Comparison of ENCODE assay signal across 28 cellular contexts in genomic region chr9:130313103-130313858, GRCh38. TPM values are rescaled to one million over a fixed set of nuclear protein-coding genes. Genes with fewer than 3 reads are reported as not detected.
A peak's percentile ranks its signal among the peaks of the same experiment; 100 is the strongest.
DNase-seq lines count a peak whose midpoint lies in the region; ATAC-seq, FAIRE-seq and TF ChIP-seq lines count a peak whose summit lies in the region.
"Had no signal": no experiment of that assay in that cellular context is flagged by ENCODE, and none has a peak within 500 bp of the region (broad histone marks: within the 10 kb centered on the region; RNA-seq: fewer than 3 reads in every experiment).

No MANE protein-coding gene starts in this region.

- CTCF ChIA-PET in H1 (lab: Charles Lee; ENCODE audit: partially characterized antibody): interaction anchor here (0.7 to 3.6 kb wide), 10 partner anchors 10 to 207 kb away, joined by 3 to 18 read pairs (median 4); no protein-coding TSS in a partner anchor

- H2AK5ac ChIP-seq in H1 (ENCODE audit: low read depth, low read length) (no peak overlapping the region), H9 (ENCODE audit: insufficient read length, low read length) (no peak overlapping the region)

- WGBS in H1 (ENCODE audit: extremely low coverage in 1 of 2, insufficient coverage in 1 of 2, insufficient read length in 1 of 2, insufficient replicate concordance in 2 of 2, low coverage in 1 of 2, low lambda C conversion rate in 2 of 2, missing lambda C conversion rate in 1 of 2), 2 experiments: 88% methylated on average over 14 of the region's 16 CpGs; no CpG with 5 or more reads in 1 of the 2 experiments
- WGBS in H9 (ENCODE audit: extremely low coverage, insufficient read length, low lambda C conversion rate): no CpG with 5 or more reads among the region's 16 CpGs

- no peak overlapping the region for H3K4me3 ChIP-seq in H1 (ENCODE audit: extremely low read depth in 1 of 4, insufficient read depth in 2 of 4, low read depth in 3 of 4, low read length in 4 of 4)
- H3K4me3 ChIP-seq: tibial artery had no signal

- H3K56ac ChIP-seq in H1 (replicated peaks; ENCODE audit: insufficient read length, low read depth, low read length) (no peak overlapping the region), H9 (ENCODE audit: insufficient read length, low read depth, low read length) (no peak overlapping the region)

- TF ChIP-seq POLR2A in H1 (IDR thresholded peaks at IDR 0.05; ENCODE audit: control extremely low read depth in 1 of 2, low read depth in 2 of 2, low read length in 2 of 2): no peak

- no peak overlapping the region for H3K4ac ChIP-seq in H1 (replicated peaks; ENCODE audit: insufficient read length, low read depth, low read length)
- no peak overlapping the region for H3K4ac ChIP-seq in H9 (ENCODE audit: low read depth, low read length)

- H3K14ac ChIP-seq in H1 (ENCODE audit: insufficient read length) (no peak overlapping the region), H9 (ENCODE audit: insufficient read depth, low read length) (no peak overlapping the region)

- no peak for TF ChIP-seq RAD21 in H1 (IDR thresholded peaks at IDR 0.05 in 1 of 2, conservative IDR thresholded peaks at IDR 0.05 in 1 of 2; ENCODE audit: low read depth in 2 of 2, low read length in 2 of 2)

- H3K9ac ChIP-seq in H1 (replicated peaks in 1 of 4; ENCODE audit: extremely low read depth in 1 of 4, low read depth in 3 of 4, low read length in 3 of 4) (no peak overlapping the region), H9 (ENCODE audit: extremely low read depth, insufficient read length, low read length) (no peak overlapping the region)

- H3K4me3 Mint-ChIP-seq in H9 (no peak overlapping the region), osteocyte (ENCODE audit: unreplicated experiment) (no peak overlapping the region)
- H3K4me3 Mint-ChIP-seq: activated CD4-positive, alpha-beta T cell treated with anti-CD3 and anti-CD28 coated beads, Interleukin-2, amount 10 ng/mL, durations not matched to agents 7 days and 5 days; activated CD8-positive, alpha-beta memory T cell treated with anti-CD3 and anti-CD28 coated beads, Interleukin-2, amount 10 ng/mL, durations not matched to agents 7 days and 5 days; activated naive CD4-positive, alpha-beta T cell treated with anti-CD3 and anti-CD28 coated beads for 36 hours; activated T-cell treated with anti-CD3 and anti-CD28 coated beads, Interleukin-2, amount 50 U/mL, for 72 hours; dendritic cell treated with granulocyte-macrophage colony-stimulating factor and Interleukin-4, amounts not matched to agents 40 ng/mL and 50 ng/mL, for 4 days; IgD-negative memory B cell; naive thymus-derived CD8-positive, alpha-beta T cell; stimulated activated naive CD8-positive, alpha-beta T cell treated with anti-CD3 and anti-CD28 coated beads, Interleukin-15, Interleukin-2, amounts not matched to agents 100 ng/mL and 50 ng/mL, for 24 hours had no signal

- H2BK120ac ChIP-seq in H1 (replicated peaks; ENCODE audit: low read depth, low read length) (no peak overlapping the region), H9 (ENCODE audit: low read depth, low read length, poor library complexity, severe bottlenecking) (no peak overlapping the region)

- H3K9me3 ChIP-seq in H1 (ENCODE audit: insufficient read depth in 2 of 2, low read depth in 1 of 2, low read length in 1 of 2) (no peaks in the 10 kb centered on the region), H9 (ENCODE audit: control insufficient read depth, low read depth, low read length) (no peaks in the 10 kb centered on the region)
- H3K9me3 ChIP-seq: tibial artery had no signal

- no peaks in the 10 kb centered on the region for H3K27me3 ChIP-seq in H1 (replicated peaks in 1 of 4; ENCODE audit: control insufficient read depth in 3 of 4, extremely low read depth in 1 of 4, insufficient read depth in 3 of 4, low read length in 3 of 4)
- H3K27me3 ChIP-seq in H9 (ENCODE audit: insufficient read depth, low read length): no peaks in the 10 kb centered on the region

- H3K18ac ChIP-seq in H1 (ENCODE audit: extremely low read depth, low read length) (no peak overlapping the region), H9 (ENCODE audit: insufficient read length, low read depth, low read length) (no peak overlapping the region)

- no peak overlapping the region for H2BK15ac ChIP-seq in H1 (ENCODE audit: low read length)
- no peak overlapping the region for H2BK15ac ChIP-seq in H9 (ENCODE audit: low read depth, low read length)

- no peak for ATAC-seq in HG03378 (IDR thresholded peaks at IDR 0.05; ENCODE audit: unreplicated experiment)
- ATAC-seq: activated CD8-positive, alpha-beta memory T cell treated with anti-CD3 and anti-CD28 coated beads, Interleukin-2, amount 10 ng/mL, durations not matched to agents 7 days and 5 days; activated T-cell treated with anti-CD3 and anti-CD28 coated beads, Interleukin-2, amount 50 U/mL, for 72 hours; naive thymus-derived CD8-positive, alpha-beta T cell; SK-N-SH treated with all-trans-retinoic acid at 6 μM for 48 hours had no signal

- H3K9me3 Mint-ChIP-seq in H9: no peaks in the 10 kb centered on the region; a peak in 1 of 5 replicates
- H3K9me3 Mint-ChIP-seq in osteocyte (ENCODE audit: unreplicated experiment): no peaks in the 10 kb centered on the region
- H3K9me3 Mint-ChIP-seq: activated CD4-positive, alpha-beta T cell treated with anti-CD3 and anti-CD28 coated beads, Interleukin-2, amount 10 ng/mL, durations not matched to agents 7 days and 5 days; activated naive CD4-positive, alpha-beta T cell treated with anti-CD3 and anti-CD28 coated beads for 36 hours; activated T-cell treated with anti-CD3 and anti-CD28 coated beads, Interleukin-2, amount 50 U/mL, for 72 hours; dendritic cell treated with granulocyte-macrophage colony-stimulating factor and Interleukin-4, amounts not matched to agents 40 ng/mL and 50 ng/mL, for 4 days; naive thymus-derived CD8-positive, alpha-beta T cell; stimulated activated naive CD8-positive, alpha-beta T cell treated with anti-CD3 and anti-CD28 coated beads, Interleukin-15, Interleukin-2, amounts not matched to agents 100 ng/mL and 50 ng/mL, for 24 hours had no signal

- FAIRE-seq in H1 (lab: Jason Lieb, UNC): no peak
- FAIRE-seq: bronchial epithelial cell, endometrium, keratinocyte had no signal

- H3K4me1 Mint-ChIP-seq in H9: peaks cover 6 to 33% of the 10 kb centered on the region in 2 experiments
- no peaks in the 10 kb centered on the region for H3K4me1 Mint-ChIP-seq in osteocyte (ENCODE audit: unreplicated experiment)
- H3K4me1 Mint-ChIP-seq: activated CD4-positive, alpha-beta T cell treated with anti-CD3 and anti-CD28 coated beads, Interleukin-2, amount 10 ng/mL, durations not matched to agents 7 days and 5 days; activated CD8-positive, alpha-beta memory T cell treated with anti-CD3 and anti-CD28 coated beads, Interleukin-2, amount 10 ng/mL, durations not matched to agents 7 days and 5 days had no signal

- peaks cover 0 to 3% (median 0%) of the 10 kb centered on the region in 4 experiments; a peak in 1 of 8 replicates for H3K36me3 ChIP-seq in H1 (ENCODE audit: control insufficient read depth in 2 of 4, insufficient read depth in 4 of 4, low read length in 3 of 4)
- H3K36me3 ChIP-seq: tibial artery, WERI-Rb-1 had no signal

- no peak for TF ChIP-seq CTCF in H1 (IDR thresholded peaks at IDR 0.05; ENCODE audit: control extremely low read depth in 1 of 3, insufficient read depth in 1 of 3, low read depth in 1 of 3, low read length in 3 of 3)
- no peak for TF ChIP-seq CTCF in H9 (conservative IDR thresholded peaks at IDR 0.05)
- no peak for TF ChIP-seq CTCF in osteocyte (IDR thresholded peaks at IDR 0.05)

- POLR2A ChIA-PET in H1 (lab: Charles Lee; ENCODE audit: partially characterized antibody): interaction anchor here (1.3 kb wide), 1 partner anchor 17 kb away, joined by 3 read pairs; no protein-coding TSS in a partner anchor

- peak overlapping the region; percentile 57; the same call in 1 of the 2 replicates for H4K8ac ChIP-seq in H1 (ENCODE audit: extremely low read depth, insufficient read depth, low read length)
- H4K8ac ChIP-seq in H9 (replicated peaks; ENCODE audit: insufficient read length, low read depth, low read length): no peak overlapping the region

- H4K5ac ChIP-seq in H1 (ENCODE audit: insufficient read length, low read depth, low read length) (no peak overlapping the region), H9 (ENCODE audit: insufficient read length, low read depth, low read length) (no peak overlapping the region)

- DNase-seq in G401 (ENCODE audit: low spot score) (peak; percentile 17), NCI-H2029 treated with DMSO at 0.1 percent for 48 hours (lab: John Stamatoyannopoulos, UW) (peak; percentile 54), H1 (ENCODE audit: low read depth in 1 of 2, low spot score in 2 of 2) (no peak), myocyte (ENCODE audit: low read depth) (peak; percentile 90), H9 (no peak), osteocyte (ENCODE audit: extremely low spot score, unreplicated experiment) (no peak)
- DNase-seq in stimulated activated naive CD4-positive, alpha-beta T cell treated with Interleukin-2 at 50 U/mL for 16 hours (lab: John Stamatoyannopoulos, UW): no peak
- DNase-seq: activated CD4-positive, alpha-beta T cell treated with anti-CD3 and anti-CD28 coated beads, Interleukin-2, amount 10 ng/mL, durations not matched to agents 7 days and 5 days; activated CD8-positive, alpha-beta memory T cell treated with anti-CD3 and anti-CD28 coated beads, Interleukin-2, amount 10 ng/mL, durations not matched to agents 7 days and 5 days; activated naive CD4-positive, alpha-beta T cell treated with anti-CD3 and anti-CD28 coated beads for 36 hours; activated T-cell treated with anti-CD3 and anti-CD28 coated beads, Interleukin-2, amount 50 U/mL, for 72 hours; amniotic stem cell; C1 segment of cervical spinal cord; mesenchymal stem cell; MM.1S; naive thymus-derived CD8-positive, alpha-beta T cell; NCI-H1436; NCI-H510A treated with DMSO at 0.1 percent for 48 hours; tibial artery; WERI-Rb-1 had no signal

- H4K91ac ChIP-seq in H1 (replicated peaks; ENCODE audit: insufficient read length, low read length): no peak overlapping the region
- H4K91ac ChIP-seq in H9 (ENCODE audit: insufficient read length, low read depth, low read length): no peak overlapping the region

- no peak for TF ChIP-seq EP300 in H1 (IDR thresholded peaks at IDR 0.05; ENCODE audit: borderline replicate concordance in 1 of 2, low read depth in 2 of 2, low read length in 2 of 2)

- H3K36me3 Mint-ChIP-seq in H9 (ENCODE audit: insufficient read depth in 1 of 3, low read depth in 3 of 3): peaks cover 5 to 27% (median 11%) of the 10 kb centered on the region in 3 experiments; a peak in 6 of 7 replicates
- no peaks in the 10 kb centered on the region for H3K36me3 Mint-ChIP-seq in osteocyte (ENCODE audit: unreplicated experiment)
- H3K36me3 Mint-ChIP-seq: activated CD8-positive, alpha-beta memory T cell treated with anti-CD3 and anti-CD28 coated beads, Interleukin-2, amount 10 ng/mL, durations not matched to agents 7 days and 5 days; IgD-negative memory B cell; naive thymus-derived CD8-positive, alpha-beta T cell had no signal

- H3K79me2 ChIP-seq in H1 (ENCODE audit: control insufficient read depth in 1 of 2, insufficient read depth in 2 of 2, low read length in 2 of 2) (no peaks in the 10 kb centered on the region), H9 (ENCODE audit: insufficient read depth, low read length) (no peaks in the 10 kb centered on the region)

- H3K79me1 ChIP-seq in H1 (ENCODE audit: low read depth, low read length) (no peaks in the 10 kb centered on the region), H9 (ENCODE audit: insufficient read depth, low read depth, low read length, poor library complexity, severe bottlenecking) (no peaks in the 10 kb centered on the region)

- H3K23ac ChIP-seq in H1 (ENCODE audit: insufficient read length): no peak overlapping the region
- no peak overlapping the region for H3K23ac ChIP-seq in H9 (ENCODE audit: insufficient read length, low read depth, low read length)

- H3K27me3 Mint-ChIP-seq in H9 (ENCODE audit: low read depth): no peaks in the 10 kb centered on the region
- peaks cover 29% of the 10 kb centered on the region for H3K27me3 Mint-ChIP-seq in osteocyte (ENCODE audit: unreplicated experiment)
- H3K27me3 Mint-ChIP-seq: activated CD4-positive, alpha-beta T cell treated with anti-CD3 and anti-CD28 coated beads, Interleukin-2, amount 10 ng/mL, durations not matched to agents 7 days and 5 days had no signal

- H2BK5ac ChIP-seq in H1 (ENCODE audit: low read depth, low read length) (no peak overlapping the region), H9 (ENCODE audit: insufficient read length, low read length) (no peak overlapping the region)

- H2BK20ac ChIP-seq in H1 (ENCODE audit: low read length) (no peak overlapping the region), H9 (ENCODE audit: low read depth, low read length, poor library complexity, severe bottlenecking) (no peak overlapping the region)

- H3K4me2 ChIP-seq in H1 (ENCODE audit: insufficient read depth in 1 of 2, low read depth in 2 of 2, low read length in 2 of 2): no peak overlapping the region
- no peak overlapping the region for H3K4me2 ChIP-seq in H9 (ENCODE audit: insufficient read depth, insufficient read length, low read length)

- no peaks in the 10 kb centered on the region for H3K23me2 ChIP-seq in H1 (ENCODE audit: low read depth, low read length)
- H3K23me2 ChIP-seq in H9 (ENCODE audit: insufficient read length, low read depth, low read length, poor library complexity, severe bottlenecking): no peaks in the 10 kb centered on the region

- in situ Hi-C loops in G401 (cut with HindIII; ENCODE audit: low sequenced_read_pairs): no loop called here

- H2BK12ac ChIP-seq in H1 (ENCODE audit: low read depth, low read length): no peak overlapping the region
- no peak overlapping the region for H2BK12ac ChIP-seq in H9 (ENCODE audit: insufficient read length, low read depth, low read length)

- no peaks in the 10 kb centered on the region for H4K20me1 ChIP-seq in H1 (replicated peaks in 1 of 2; ENCODE audit: control insufficient read depth in 1 of 2, insufficient read depth in 2 of 2, low read length in 2 of 2)
- H4K20me1 ChIP-seq in H9 (ENCODE audit: control insufficient read depth, insufficient read depth, insufficient read length): no peaks in the 10 kb centered on the region

- H2AFZ ChIP-seq in H1 (ENCODE audit: low read length) (no peak overlapping the region), H9 (ENCODE audit: low read length) (no peak overlapping the region)

- H3K27ac Mint-ChIP-seq in H9: no peak overlapping the region; a peak in 1 of 7 replicates
- no peak overlapping the region for H3K27ac Mint-ChIP-seq in osteocyte (ENCODE audit: unreplicated experiment)
- H3K27ac Mint-ChIP-seq: activated CD4-positive, alpha-beta T cell treated with anti-CD3 and anti-CD28 coated beads, Interleukin-2, amount 10 ng/mL, durations not matched to agents 7 days and 5 days; activated CD8-positive, alpha-beta memory T cell treated with anti-CD3 and anti-CD28 coated beads, Interleukin-2, amount 10 ng/mL, durations not matched to agents 7 days and 5 days; activated naive CD4-positive, alpha-beta T cell treated with anti-CD3 and anti-CD28 coated beads for 36 hours; activated T-cell treated with anti-CD3 and anti-CD28 coated beads, Interleukin-2, amount 50 U/mL, for 72 hours; dendritic cell treated with granulocyte-macrophage colony-stimulating factor and Interleukin-4, amounts not matched to agents 40 ng/mL and 50 ng/mL, for 4 days; IgD-negative memory B cell; naive thymus-derived CD8-positive, alpha-beta T cell; stimulated activated naive CD8-positive, alpha-beta T cell treated with anti-CD3 and anti-CD28 coated beads, Interleukin-15, Interleukin-2, amounts not matched to agents 100 ng/mL and 50 ng/mL, for 24 hours had no signal

- H3K4me1 ChIP-seq in H1 (replicated peaks in 1 of 4; ENCODE audit: control insufficient read depth in 3 of 4, insufficient read depth in 4 of 4, low read length in 3 of 4) (peaks cover 0 to 13% (median 2%) of the 10 kb centered on the region in 4 experiments; a peak in 4 of 7 replicates), H9 (ENCODE audit: insufficient read depth, low read length) (no peaks in the 10 kb centered on the region)
- H3K4me1 ChIP-seq: tibial artery had no signal

- H3T11ph ChIP-seq in H9 (ENCODE audit: low read length): no peak overlapping the region

- H3K27ac ChIP-seq in H1 (ENCODE audit: low read depth, low read length) (no peak overlapping the region), H9 (ENCODE audit: insufficient read length, low read depth, low read length) (no peak overlapping the region)
- H3K27ac ChIP-seq: tibial artery, WERI-Rb-1 had no signal

RNA-seq across cellular contexts. Expression of gene HMCN2, which starts 47.7 kb away (rescaled TPM):
- 0.07 TPM in 1 of 2 replicates, not detected in the other for total RNA-seq in G401 (2014; rRNA removed; shearing (Covaris generic))
- total RNA-seq in H1 (2021; fragmentation: NEBNext Ultra II Directional; extraction: Animal tissue kit (Norgen Biotek cat#: 25700)): 7.9 and 9.1 TPM in 2 replicates
- 5.0 and 8.3 TPM in 2 replicates for polyA plus RNA-seq in H1 (2011; rRNA removed)
- polyA plus RNA-seq in H1 (2011; cell fraction: cytosol; rRNA removed): 6.4 TPM
- 60.8 TPM for polyA plus RNA-seq in H1 (2011; cell fraction: nucleus; rRNA removed)
- 3.3 to 10.7 TPM (median 7.7 TPM) in 4 replicates for polyA plus RNA-seq in H1 (2012, experiment 1 of 2)
- 2.3 TPM for polyA plus RNA-seq in H1 (2012, experiment 2 of 2)
- polyA plus RNA-seq in H1 (2013, experiment 1 of 2): 3.8 TPM
- polyA plus RNA-seq in H1 (2013, experiment 2 of 2): 2.5 TPM
- 4.6 and 7.6 TPM in 2 replicates for polyA minus RNA-seq in H1 (2011; rRNA and poly(A)+ RNA removed)
- polyA minus RNA-seq in H1 (2011; cell fraction: cytosol; rRNA and poly(A)+ RNA removed): 9.8 TPM
- 25.3 TPM for polyA minus RNA-seq in H1 (2011; cell fraction: nucleus; rRNA and poly(A)+ RNA removed)
- total RNA-seq in myocyte (0.13 and 0.21 TPM in 2 replicates), H9 (2021) (6.7 and 8.6 TPM in 2 replicates), osteocyte (0.05 TPM in 2 replicates)
- 0.84 TPM for polyA plus RNA-seq in myocyte (2012)
- total RNA-seq: activated CD4-positive, alpha-beta T cell treated with anti-CD3 and anti-CD28 coated beads, Interleukin-2, amount 10 ng/mL, durations not matched to agents 7 days and 5 days; activated CD8-positive, alpha-beta memory T cell treated with anti-CD3 and anti-CD28 coated beads, Interleukin-2, amount 10 ng/mL, durations not matched to agents 7 days and 5 days; activated naive CD4-positive, alpha-beta T cell treated with anti-CD3 and anti-CD28 coated beads for 36 hours; naive thymus-derived CD8-positive, alpha-beta T cell had no signal
- polyA plus RNA-seq: IgD-negative memory B cell; keratinocyte; naive thymus-derived CD8-positive, alpha-beta T cell had no signal

Comparison
In these comparisons a context has a peak if more than half of its experiments do, and no peak if none do; other contexts are left out.
1. DNase-seq: peak in G401 (single experiment), NCI-H2029 treated with DMSO at 0.1 percent for 48 hours (single experiment) and myocyte (single experiment); none in H1 (0 of 2), H9 (single experiment), stimulated activated naive CD4-positive, alpha-beta T cell treated with Interleukin-2 at 50 U/mL for 16 hours (single experiment) and osteocyte (single experiment).